In genomic region chr6:14178083-14178445, GRCh38 we compare ENCODE assay signal across 19 cellular contexts.
DNase-seq lines count a peak whose midpoint lies in the region; ATAC-seq, FAIRE-seq and TF ChIP-seq lines count a peak whose summit lies in the region.
"Had no signal": no experiment of that assay in that cellular context is flagged by ENCODE, and none has a peak within 500 bp of the region (broad histone marks: within the 10 kb centered on the region; RNA-seq: fewer than 3 reads in every experiment).

No MANE protein-coding gene starts in this region.

- ATAC-seq in HG03159 (IDR thresholded peaks at IDR 0.05; ENCODE audit: unreplicated experiment), result no peak
- ATAC-seq: A549; CD8-positive, alpha-beta T cell; GM12878; K562 had no signal

- H3K36me3 Mint-ChIP-seq in neural progenitor cell, result no peaks in the 10 kb centered on the region
- H3K36me3 Mint-ChIP-seq: CD8-positive, alpha-beta T cell had no signal

- no peaks in the 10 kb centered on the region for H3F3A ChIP-seq in neural progenitor cell (ENCODE audit: low read depth)

- H3K27me3 ChIP-seq in neural progenitor cell, result no peaks in the 10 kb centered on the region

- no peak overlapping the region for H3K9ac ChIP-seq in neural progenitor cell

- no peaks in the 10 kb centered on the region for H3K4me1 Mint-ChIP-seq in neural progenitor cell

- H3K27ac ChIP-seq in neural progenitor cell, result no peak overlapping the region
- H3K27ac ChIP-seq: A549, HL-60 had no signal

- H3K79me2 ChIP-seq in neural progenitor cell (ENCODE audit: low read depth), result no peaks in the 10 kb centered on the region

- no peak overlapping the region for H3K4me3 Mint-ChIP-seq in neural progenitor cell
- H3K4me3 Mint-ChIP-seq: CD8-positive, alpha-beta T cell had no signal

- no peaks in the 10 kb centered on the region for H3K9me3 Mint-ChIP-seq in neural progenitor cell
- H3K9me3 Mint-ChIP-seq: CD8-positive, alpha-beta T cell had no signal

- peaks cover 10% of the 10 kb centered on the region for H3K4me1 ChIP-seq in neural progenitor cell
- H3K4me1 ChIP-seq: A549 had no signal

- H3K4me3 ChIP-seq in neural progenitor cell, result no peak overlapping the region
- H3K4me3 ChIP-seq: A549, GM12878, K562 had no signal

- H3K9me3 ChIP-seq in neural progenitor cell (ENCODE audit: low read depth), result no peaks in the 10 kb centered on the region
- H3K9me3 ChIP-seq: A549 had no signal

- no peak for TF ChIP-seq CTCF in neural progenitor cell (IDR thresholded peaks at IDR 0.05)

- no peaks in the 10 kb centered on the region for H3K27me3 Mint-ChIP-seq in neural progenitor cell (ENCODE audit: insufficient read depth, low read depth)

- DNase-seq in EL (peak; percentile 68), HTR-8/SVneo (ENCODE audit: insufficient read length, low spot score) (peak; percentile 15), neural progenitor cell (ENCODE audit: low spot score) (peak; percentile 29), epidermal melanocyte (ENCODE audit: insufficient read length, low spot score) (no peak), T-helper 2 cell (no peak)
- DNase-seq: C1 segment of cervical spinal cord; CD8-positive, alpha-beta T cell; COR-L47; DMS153; DND-41; H7; Karpas-422 had no signal

- FAIRE-seq in HTR-8/SVneo (lab: Jason Lieb, UNC), result no peak
- FAIRE-seq: A549, D721Med, GM12878, GM18507 had no signal

- peak overlapping the region; percentile 44 for H3K4me2 ChIP-seq in neural progenitor cell
- H3K4me2 ChIP-seq: A549 had no signal

- no peaks in the 10 kb centered on the region for H4K20me1 ChIP-seq in neural progenitor cell (ENCODE audit: low read depth)

- no peak overlapping the region for H2AFZ ChIP-seq in neural progenitor cell (replicated peaks)

- no peaks in the 10 kb centered on the region for H3K36me3 ChIP-seq in neural progenitor cell

- no peak overlapping the region for H3K27ac Mint-ChIP-seq in neural progenitor cell
- H3K27ac Mint-ChIP-seq: CD8-positive, alpha-beta T cell had no signal

Comparison
In these comparisons a context has a peak if more than half of its experiments do, and no peak if none do; other contexts are left out.
1. DNase-seq: peak in EL (single experiment), HTR-8/SVneo (single experiment) and neural progenitor cell (single experiment); none in epidermal melanocyte (single experiment) and T-helper 2 cell (0 of 5).